ENCODE assay signal across 21 cellular contexts in the genomic region with DNA sequence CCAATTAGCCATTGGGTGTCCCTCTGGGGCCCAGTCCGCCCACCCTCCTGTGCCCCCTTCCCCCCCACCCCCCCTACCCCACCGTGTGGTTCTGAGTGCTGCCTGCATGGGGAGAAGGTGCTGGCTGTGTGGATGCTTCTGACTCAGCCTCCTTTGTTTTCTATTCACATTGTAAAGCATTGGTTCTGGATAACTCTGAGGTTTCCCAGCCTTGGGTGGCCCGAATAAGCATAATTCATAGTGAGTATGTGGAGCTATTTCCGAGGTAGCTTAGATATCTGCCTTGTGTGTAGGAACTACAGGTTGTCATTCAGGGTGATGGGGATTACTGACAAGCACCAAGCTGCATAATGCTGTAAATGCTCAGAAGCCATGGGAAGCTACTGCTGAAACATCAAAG.
DNase-seq lines count a peak whose midpoint lies in the region; ATAC-seq and TF ChIP-seq lines count a peak whose summit lies in the region.
"Had no signal": no experiment of that assay in that cellular context is flagged by ENCODE, and none has a peak within 500 bp of the region (broad histone marks: within the 10 kb centered on the region; RNA-seq: fewer than 3 reads in every experiment).

No MANE protein-coding gene starts in this region.

- peaks cover 3% of the 10 kb centered on the region for H3K9me3 Mint-ChIP-seq in glutamatergic neuron (ENCODE audit: unreplicated experiment)
- H3K9me3 Mint-ChIP-seq: CD4-positive, CD25-positive, alpha-beta regulatory T cell; CD8-positive, alpha-beta T cell had no signal

- H3K36me3 ChIP-seq in SJSA1 (no peaks in the 10 kb centered on the region), gastrocnemius medialis (no peaks in the 10 kb centered on the region)
- H3K36me3 ChIP-seq: BLaER1 had no signal

- H3K27me3 ChIP-seq in SJSA1 (replicated peaks) (no peaks in the 10 kb centered on the region), gastrocnemius medialis (no peaks in the 10 kb centered on the region)
- H3K27me3 ChIP-seq: BLaER1 had no signal

- H3K9me3 ChIP-seq in SJSA1 (replicated peaks): no peaks in the 10 kb centered on the region
- no peaks in the 10 kb centered on the region for H3K9me3 ChIP-seq in gastrocnemius medialis
- H3K9me3 ChIP-seq: BLaER1, Caco-2 had no signal

- in situ Hi-C loops in gastrocnemius medialis (cut with MboI; ENCODE audit: low sequenced_read_pairs in 4 of 4): no loop called here

- H3K4me1 ChIP-seq in SJSA1 (replicated peaks) (peaks cover 11% of the 10 kb centered on the region), gastrocnemius medialis (peaks cover 0 to 4% of the 10 kb centered on the region in 2 donors)
- H3K4me1 ChIP-seq: Caco-2 had no signal

- DNase-seq in DMS53 (lab: John Stamatoyannopoulos, UW) (peak; percentile 8), DMS53 treated with DMSO at 0.1 percent for 48 hours (lab: John Stamatoyannopoulos, UW; ENCODE audit: unreplicated experiment) (no peak), SJSA1 (ENCODE audit: low read depth in 1 of 2, low spot score in 2 of 2) (peak; percentile 57 to 63), iPS-NIHi7 (ENCODE audit: extremely low spot score) (peak; percentile 18), glutamatergic neuron (no peak), gastrocnemius medialis (no peak)
- DNase-seq: Caco-2; CD4-positive, CD25-positive, alpha-beta regulatory T cell; CD8-positive, alpha-beta T cell; DMS153; DMS79 treated with DMSO at 0.1 percent for 48 hours; GDM1; GOT3; HCEC 1CT had no signal

- no peak for TF ChIP-seq POLR2A in gastrocnemius medialis (IDR thresholded peaks at IDR 0.05)

- H3K27ac Mint-ChIP-seq in glutamatergic neuron (ENCODE audit: unreplicated experiment): no peak overlapping the region
- H3K27ac Mint-ChIP-seq: B cell; CD4-positive, CD25-positive, alpha-beta regulatory T cell; CD8-positive, alpha-beta T cell had no signal

- no peak overlapping the region for H3K27ac ChIP-seq in SJSA1
- H3K27ac ChIP-seq in gastrocnemius medialis: no peak overlapping the region
- H3K27ac ChIP-seq: 22Rv1, BLaER1, C4-2B had no signal

- TF ChIP-seq CTCF in glutamatergic neuron (IDR thresholded peaks at IDR 0.05; ENCODE audit: partially characterized antibody, unreplicated experiment): no peak
- TF ChIP-seq CTCF in gastrocnemius medialis (IDR thresholded peaks at IDR 0.05 in 4 of 5, conservative IDR thresholded peaks at IDR 0.05 in 1 of 5): no peak

- H3K36me3 Mint-ChIP-seq in glutamatergic neuron (ENCODE audit: unreplicated experiment): no peaks in the 10 kb centered on the region
- H3K36me3 Mint-ChIP-seq: CD4-positive, CD25-positive, alpha-beta regulatory T cell; CD8-positive, alpha-beta T cell had no signal

- ATAC-seq in HG03095 (IDR thresholded peaks at IDR 0.05; ENCODE audit: unreplicated experiment) (no peak), HG02678 (IDR thresholded peaks at IDR 0.05; ENCODE audit: unreplicated experiment) (no peak), gastrocnemius medialis (no peak)
- ATAC-seq: CD8-positive, alpha-beta T cell; GM12878 had no signal

- H3K4me3 Mint-ChIP-seq in glutamatergic neuron (ENCODE audit: unreplicated experiment): no peak overlapping the region
- H3K4me3 Mint-ChIP-seq: B cell; CD4-positive, CD25-positive, alpha-beta regulatory T cell; CD8-positive, alpha-beta T cell had no signal

- H3K4me1 Mint-ChIP-seq in glutamatergic neuron (ENCODE audit: low read depth, unreplicated experiment): peaks cover 9% of the 10 kb centered on the region
- H3K4me1 Mint-ChIP-seq: B cell; CD4-positive, CD25-positive, alpha-beta regulatory T cell had no signal

- H3K27me3 Mint-ChIP-seq in glutamatergic neuron (ENCODE audit: unreplicated experiment): peaks cover 7% of the 10 kb centered on the region
- H3K27me3 Mint-ChIP-seq: B cell; CD4-positive, CD25-positive, alpha-beta regulatory T cell had no signal

- intact Hi-C loops in gastrocnemius medialis (cut with DNase I; ENCODE audit: low total_unique reads): no loop called here

- H3K4me3 ChIP-seq in SJSA1: no peak overlapping the region
- no peak overlapping the region for H3K4me3 ChIP-seq in gastrocnemius medialis
- H3K4me3 ChIP-seq: BLaER1, GM12878 had no signal

Comparison
In these comparisons a context has a peak if more than half of its experiments do, and no peak if none do; other contexts are left out.
1. DNase-seq: peak in DMS53 (single experiment), SJSA1 (2 of 2) and iPS-NIHi7 (single experiment); none in DMS53 treated with DMSO at 0.1 percent for 48 hours (single experiment), glutamatergic neuron (single experiment) and gastrocnemius medialis (0 of 2).